9 cellular contexts compared by ENCODE assay signal in genomic region chr14:23120405-23121251, GRCh38. TPM values are rescaled to one million over a fixed set of nuclear protein-coding genes. Genes with fewer than 3 reads are reported as not detected.
A peak's percentile ranks its signal among the peaks of the same experiment; 100 is the strongest.
DNase-seq lines count a peak whose midpoint lies in the region; ATAC-seq and TF ChIP-seq lines count a peak whose summit lies in the region.
"Had no signal": no experiment of that assay in that cellular context is flagged by ENCODE, and none has a peak within 500 bp of the region (broad histone marks: within the 10 kb centered on the region; RNA-seq: fewer than 3 reads in every experiment).

No MANE protein-coding gene starts in this region.

- peaks cover 61% of the 10 kb centered on the region for H3K4me1 Mint-ChIP-seq in CD4-positive, alpha-beta T cell (ENCODE audit: low read depth)

- peak; percentile 99 for TF ChIP-seq CTCF in CD4-positive, alpha-beta T cell (IDR thresholded peaks at IDR 0.05)
- peak; percentile 100; the same call in 1 of the 2 replicates for TF ChIP-seq CTCF in IMR-90 (conservative IDR thresholded peaks at IDR 0.05; ENCODE audit: low read depth, low read length)

- peak overlapping the region; percentile 94 for H3K27ac Mint-ChIP-seq in CD4-positive, alpha-beta T cell

- intact Hi-C loops in CD4-positive, alpha-beta T cell (cut with DNase I, micrococcal nuclease) = loop anchor here (1.0 to 5.0 kb wide), 6 partner anchors 25 to 260 kb away; partner anchors contain the start of genes ACIN1 (in 1 of the 2), C14orf119 (in 1 of the 2) and PPP1R3E (in 1 of the 2)
- intact Hi-C loops in IMR-90 (cut with micrococcal nuclease) = loop anchor here (1.0 to 2.0 kb wide), 3 partner anchors 34 to 180 kb away; no protein-coding TSS in a partner anchor

- no peak overlapping the region for H4K5ac ChIP-seq in IMR-90 (ENCODE audit: low read depth, low read length)

- H3K27ac ChIP-seq in CD4-positive, alpha-beta T cell (ENCODE audit: low read depth, low read length) = peak overlapping the region; percentile 51
- H3K27ac ChIP-seq in IMR-90 (ENCODE audit: insufficient read depth, low read length) = no peak overlapping the region
- H3K27ac ChIP-seq in effector memory CD4-positive, alpha-beta T cell (ENCODE audit: insufficient read depth, low read length, poor library complexity, severe bottlenecking) = peak overlapping the region; percentile 53
- H3K27ac ChIP-seq in mesenchymal stem cell (ENCODE audit: low read length, poor library complexity, severe bottlenecking) = peak overlapping the region; percentile 68

- H3K4me3 ChIP-seq in IMR-90 (ENCODE audit: insufficient read depth, low read depth, low read length) = no peak overlapping the region
- H3K4me3 ChIP-seq in effector memory CD4-positive, alpha-beta T cell (ENCODE audit: insufficient read depth, low read depth, low read length, poor library complexity, severe bottlenecking) = no peak overlapping the region
- no peak overlapping the region for H3K4me3 ChIP-seq in mesenchymal stem cell (ENCODE audit: insufficient read depth in 1 of 2, low read depth in 1 of 2, low read length in 2 of 2)

- peak overlapping the region; percentile 66; the same call in 1 of the 2 replicates for H2BK20ac ChIP-seq in IMR-90 (ENCODE audit: low read depth, low read length)

- no peaks in the 10 kb centered on the region for H3K9me3 ChIP-seq in CD4-positive, alpha-beta T cell (ENCODE audit: control insufficient read depth, low read length)
- no peaks in the 10 kb centered on the region for H3K9me3 ChIP-seq in IMR-90 (ENCODE audit: control insufficient read depth, insufficient read depth, low read length)
- no peaks in the 10 kb centered on the region for H3K9me3 ChIP-seq in effector memory CD4-positive, alpha-beta T cell (ENCODE audit: control insufficient read depth, low read length)
- no peaks in the 10 kb centered on the region for H3K9me3 ChIP-seq in mesenchymal stem cell (ENCODE audit: control insufficient read depth, low read length)

- WGBS in IMR-90 (ENCODE audit: extremely low coverage in 2 of 2, insufficient read length in 1 of 2), 2 experiments = 0% methylated on average over 1 of the region's 9 CpGs; no CpG with 5 or more reads in 1 of the 2 experiments
- under 1% methylated on average over 7 of the region's 9 CpGs for WGBS in mesenchymal stem cell

- H2BK12ac ChIP-seq in mesenchymal stem cell (ENCODE audit: low read length in 2 of 2) = no peak overlapping the region

- H3K27me3 ChIP-seq in CD4-positive, alpha-beta T cell (ENCODE audit: control insufficient read depth, insufficient read depth, low read length) = no peaks in the 10 kb centered on the region
- H3K27me3 ChIP-seq in IMR-90 (ENCODE audit: control insufficient read depth, insufficient read depth, low read length) = no peaks in the 10 kb centered on the region; the same call in 1 of the 2 replicates
- H3K27me3 ChIP-seq in effector memory CD4-positive, alpha-beta T cell (replicated peaks; ENCODE audit: control insufficient read depth, insufficient read depth, low read length, poor library complexity, severe bottlenecking) = no peaks in the 10 kb centered on the region
- no peaks in the 10 kb centered on the region for H3K27me3 ChIP-seq in mesenchymal stem cell (ENCODE audit: control insufficient read depth in 1 of 2, insufficient read depth in 1 of 2, low read length in 2 of 2)

- H3K23ac ChIP-seq in IMR-90 (ENCODE audit: low read depth, low read length) (no peak overlapping the region), mesenchymal stem cell (ENCODE audit: low read length in 2 of 2) (no peak overlapping the region)

- no peaks in the 10 kb centered on the region for H3K27me3 Mint-ChIP-seq in CD4-positive, alpha-beta T cell

- no peaks in the 10 kb centered on the region for H3K36me3 ChIP-seq in IMR-90 (ENCODE audit: control insufficient read depth, insufficient read depth, low read length)
- H3K36me3 ChIP-seq in effector memory CD4-positive, alpha-beta T cell (ENCODE audit: control insufficient read depth, insufficient read depth, low read length) = no peaks in the 10 kb centered on the region
- H3K36me3 ChIP-seq in mesenchymal stem cell (ENCODE audit: control insufficient read depth in 1 of 2, insufficient read depth in 2 of 2, low read depth in 1 of 2, low read length in 2 of 2) = no peaks in the 10 kb centered on the region

- POLR2A ChIA-PET in CD4-positive, alpha-beta T cell (lab: Charles Lee) = interaction anchor here (0.6 to 6.1 kb wide), 13 partner anchors 21 to 201 kb away, joined by 3 to 135 read pairs (median 4); partner anchors contain the start of genes ACIN1, C14orf119, PABPN1 and PPP1R3E
- POLR2A ChIA-PET in IMR-90 (lab: Charles Lee; ENCODE audit: unreplicated experiment) = interaction anchor here (0.6 kb wide), 1 partner anchor 69 kb away, joined by 3 read pairs; no protein-coding TSS in a partner anchor

- H2BK15ac ChIP-seq in IMR-90 (ENCODE audit: low read depth, low read length) = 0 out of 3 replicates have a peak overlapping the region, but pooled peaks have one; percentile 63
- H2BK15ac ChIP-seq in mesenchymal stem cell (ENCODE audit: low read depth, poor library complexity, severe bottlenecking) = no peak overlapping the region

- H2AK5ac ChIP-seq in IMR-90 (ENCODE audit: low read depth, low read length) (peak overlapping the region; percentile 81; the same call in 1 of the 2 replicates), mesenchymal stem cell (ENCODE audit: low read length, severe bottlenecking) (no peak overlapping the region)

- ATAC-seq in CD4-positive, alpha-beta T cell (ENCODE audit: poor library complexity) = peak; percentile 61
- ATAC-seq in GM21360 (IDR thresholded peaks at IDR 0.05; ENCODE audit: unreplicated experiment) (peak; percentile 66), IMR-90 (ENCODE audit: low read depth) (peak; percentile 97)

- in situ Hi-C loops in IMR-90 (cut with MboI; ENCODE audit: low sequenced_read_pairs) = no loop called here

- H2BK120ac ChIP-seq in IMR-90 (ENCODE audit: low read depth, low read length) = peak overlapping the region; percentile 40; the same call in 1 of the 2 replicates
- H2BK120ac ChIP-seq in mesenchymal stem cell (ENCODE audit: low read depth, low read length) = no peak overlapping the region

- no peak overlapping the region for H2BK5ac ChIP-seq in IMR-90 (ENCODE audit: low read depth, low read length, poor library complexity, severe bottlenecking)
- no peak overlapping the region for H2BK5ac ChIP-seq in mesenchymal stem cell (ENCODE audit: low read depth, low read length, poor library complexity, severe bottlenecking)

- peaks cover 9% of the 10 kb centered on the region for H3K9me1 ChIP-seq in IMR-90 (ENCODE audit: insufficient read depth, low read length)

- CTCF ChIA-PET in CD4-positive, alpha-beta T cell (lab: Charles Lee) = interaction anchor here (0.6 to 2.9 kb wide), 27 partner anchors 9 to 259 kb away, joined by 3 to 32 read pairs (median 4); partner anchors contain the start of genes ACIN1, C14orf119, CDH24 and PPP1R3E
- CTCF ChIA-PET in IMR-90 (lab: Yijun Ruan, JAX) = interaction anchor here (0.6 to 2.7 kb wide), 27 partner anchors 10 to 186 kb away, joined by 3 to 76 read pairs (median 4); partner anchors contain the start of genes ACIN1, BCL2L2, C14orf119 and SLC7A8

- H3K9ac ChIP-seq in IMR-90 (ENCODE audit: low read depth, low read length) = no peak overlapping the region
- H3K9ac ChIP-seq in mesenchymal stem cell (ENCODE audit: low read length) = peak overlapping the region; percentile 48

- peak; percentile 53; the same call in 1 of the 2 replicates for TF ChIP-seq POLR2A in IMR-90 (IDR thresholded peaks at IDR 0.05; ENCODE audit: low read depth, low read length)

- H3K14ac ChIP-seq in IMR-90 (replicated peaks; ENCODE audit: low read depth, low read length) (no peak overlapping the region), mesenchymal stem cell (ENCODE audit: low read length in 2 of 2) (no peak overlapping the region)

- peaks cover 0 to 3% of the 10 kb centered on the region in 2 experiments; a peak in 1 of 4 replicates for H3K79me1 ChIP-seq in IMR-90 (ENCODE audit: low read depth in 1 of 2, low read length in 2 of 2)
- H3K79me1 ChIP-seq in mesenchymal stem cell (replicated peaks; ENCODE audit: low read length, poor library complexity, severe bottlenecking) = no peaks in the 10 kb centered on the region

- no TSS peak for BruUV-seq in IMR-90 (replicated peaks; lab: Mats Ljungman, UMichigan)

- H3K4ac ChIP-seq in IMR-90 (ENCODE audit: low read depth, low read length) (peak overlapping the region; percentile 72), mesenchymal stem cell (ENCODE audit: low read depth in 1 of 2, low read length in 2 of 2) (no peak overlapping the region)

- H3K4me3 Mint-ChIP-seq in CD4-positive, alpha-beta T cell = peak overlapping the region; percentile 80

- H3K4me1 ChIP-seq in IMR-90 (ENCODE audit: control insufficient read depth, insufficient read depth, low read length) = peaks cover 5% of the 10 kb centered on the region
- H3K4me1 ChIP-seq in effector memory CD4-positive, alpha-beta T cell (ENCODE audit: control insufficient read depth, insufficient read depth, low read length, poor library complexity, severe bottlenecking) = peaks cover 44% of the 10 kb centered on the region
- H3K4me1 ChIP-seq in mesenchymal stem cell (ENCODE audit: control insufficient read depth, insufficient read depth, low read depth, low read length) = peaks cover 12% of the 10 kb centered on the region

- peak overlapping the region; percentile 70 for H2AK9ac ChIP-seq in IMR-90 (replicated peaks; ENCODE audit: low read depth, low read length, poor library complexity)

- peak; percentile 63 to 75 (median 71) for DNase-seq in CD4-positive, alpha-beta T cell
- DNase-seq in IMR-90 (peak; percentile 82), NOMO-1 treated with dmso at 0.1 percent for 144 hours (lab: John Stamatoyannopoulos, UW; ENCODE audit: unreplicated experiment) (peak; percentile 68), mesenchymal stem cell (peak; percentile 85)
- DNase-seq in activated CD8-positive, alpha-beta memory T cell treated with anti-CD3 and anti-CD28 coated beads for 48 hours (ENCODE audit: low read depth in 2 of 3, low spot score in 2 of 3) = peak; percentile 42 to 72 (median 59)
- DNase-seq in effector memory CD4-positive, alpha-beta T cell = peak; percentile 63 to 76 (median 67)
- DNase-seq in stimulated activated CD8-positive, alpha-beta memory T cell treated with anti-CD3 and anti-CD28 coated beads, Interleukin-15, amount 100 ng/mL, for 24 hours (ENCODE audit: low read depth) = peak; percentile 39

- no peak overlapping the region for H3K4me2 ChIP-seq in IMR-90 (ENCODE audit: low read depth, low read length)
- no peak overlapping the region for H3K4me2 ChIP-seq in mesenchymal stem cell (ENCODE audit: low read length, poor library complexity, severe bottlenecking)

- TF ChIP-seq RAD21 in IMR-90 (IDR thresholded peaks at IDR 0.05; ENCODE audit: low read length) = peak; percentile 100

- no peaks in the 10 kb centered on the region for H4K20me1 ChIP-seq in IMR-90 (ENCODE audit: insufficient read depth, low read length)

- no peak overlapping the region for H3K18ac ChIP-seq in IMR-90 (ENCODE audit: low read depth, low read length)
- H3K18ac ChIP-seq in mesenchymal stem cell (ENCODE audit: low read depth in 1 of 2, low read length in 2 of 2) = no peak overlapping the region

- H4K8ac ChIP-seq in IMR-90 (ENCODE audit: low read depth in 2 of 2, low read length in 2 of 2) (peak overlapping the region in 1 of 2 experiments; percentile 74; a peak in 3 of 4 replicates), mesenchymal stem cell (ENCODE audit: low read length) (no peak overlapping the region)

- no peaks in the 10 kb centered on the region for H3K9me3 Mint-ChIP-seq in CD4-positive, alpha-beta T cell

- no peaks in the 10 kb centered on the region for H3K36me3 Mint-ChIP-seq in CD4-positive, alpha-beta T cell (ENCODE audit: low read depth)

- no peak overlapping the region for H4K91ac ChIP-seq in IMR-90 (ENCODE audit: insufficient read depth, low read depth, low read length)
- H4K91ac ChIP-seq in mesenchymal stem cell (ENCODE audit: low read length) = no peak overlapping the region

- dilution Hi-C loops in IMR-90 (cut with HindIII; ENCODE audit: low sequenced_read_pairs, unreplicated experiment) = no loop called here

- peak overlapping the region; percentile 76 for H2AFZ ChIP-seq in IMR-90 (replicated peaks; ENCODE audit: low read length, poor library complexity)
- H2AFZ ChIP-seq in mesenchymal stem cell (ENCODE audit: low read depth, low read length) = no peak overlapping the region

- no peak overlapping the region for H3K56ac ChIP-seq in IMR-90 (ENCODE audit: extremely low read depth, insufficient read depth, low read length)

RNA-seq across cellular contexts. Expression of gene CEBPE, which starts 1.6 kb away (rescaled TPM):
- not detected for total RNA-seq in CD4-positive, alpha-beta T cell
- not detected in 2 replicates for total RNA-seq in IMR-90 (2012; rRNA removed)
- 0.05 TPM in 1 of 2 replicates, not detected in the other for polyA plus RNA-seq in IMR-90 (2012; rRNA removed)
- polyA plus RNA-seq in IMR-90 (2012; cell fraction: cytosol; rRNA removed) = not detected in 2 replicates
- not detected in 2 replicates for polyA plus RNA-seq in IMR-90 (2012; cell fraction: nucleus; rRNA removed; ENCODE audit: low replicate concordance)
- polyA plus RNA-seq in mesenchymal stem cell (2013, experiment 1 of 2) = not detected
- polyA plus RNA-seq in mesenchymal stem cell (2013, experiment 2 of 2) = not detected

RNA-seq across cellular contexts. Expression of gene CIROP, which starts 15.8 kb away (rescaled TPM):
- not detected for total RNA-seq in CD4-positive, alpha-beta T cell
- 0.28 and 0.36 TPM in 2 replicates for total RNA-seq in IMR-90 (2012; rRNA removed)
- 0.31 and 0.37 TPM in 2 replicates for polyA plus RNA-seq in IMR-90 (2012; rRNA removed)
- 0.23 and 0.43 TPM in 2 replicates for polyA plus RNA-seq in IMR-90 (2012; cell fraction: cytosol; rRNA removed)
- 1.3 and 1.8 TPM in 2 replicates for polyA plus RNA-seq in IMR-90 (2012; cell fraction: nucleus; rRNA removed; ENCODE audit: low replicate concordance)
- not detected for polyA plus RNA-seq in mesenchymal stem cell (2013, experiment 1 of 2)
- not detected for polyA plus RNA-seq in mesenchymal stem cell (2013, experiment 2 of 2)
- total RNA-seq: T-helper 2 cell treated with Interferon-gamma antibody and Interleukin-4, amounts not matched to agents 100 ng/mL and 5 ng/mL, for 36 hours had no signal

RNA-seq across cellular contexts. Expression of gene C14orf119, which starts 25.3 kb away (rescaled TPM):
- 1 to 10 TPM; 3.1 to 3.9 TPM for total RNA-seq in CD4-positive, alpha-beta T cell
- total RNA-seq in IMR-90 (2012; rRNA removed) = 61.9 and 83.7 TPM in 2 replicates
- 74.0 and 86.3 TPM in 2 replicates for polyA plus RNA-seq in IMR-90 (2012; rRNA removed)
- polyA plus RNA-seq in IMR-90 (2012; cell fraction: cytosol; rRNA removed) = 36.7 and 38.7 TPM in 2 replicates
- polyA plus RNA-seq in IMR-90 (2012; cell fraction: nucleus; rRNA removed; ENCODE audit: low replicate concordance) = 13.9 and 46.2 TPM in 2 replicates
- polyA plus RNA-seq in mesenchymal stem cell (2013, experiment 1 of 2) = 50.4 TPM
- 51.9 TPM for polyA plus RNA-seq in mesenchymal stem cell (2013, experiment 2 of 2)

RNA-seq across cellular contexts. Expression of gene ACIN1, which starts 25.7 kb away (rescaled TPM):
- 100 to 1,000 TPM; 282 to 288 TPM for total RNA-seq in CD4-positive, alpha-beta T cell
- 71.9 and 73.8 TPM in 2 replicates for total RNA-seq in IMR-90 (2012; rRNA removed)
- 167 and 185 TPM in 2 replicates for polyA plus RNA-seq in IMR-90 (2012; rRNA removed)
- 47.0 and 54.1 TPM in 2 replicates for polyA plus RNA-seq in IMR-90 (2012; cell fraction: cytosol; rRNA removed)
- polyA plus RNA-seq in IMR-90 (2012; cell fraction: nucleus; rRNA removed; ENCODE audit: low replicate concordance) = 631 and 1,195 TPM in 2 replicates
- polyA plus RNA-seq in mesenchymal stem cell (2013, experiment 1 of 2) = 96.0 TPM
- polyA plus RNA-seq in mesenchymal stem cell (2013, experiment 2 of 2) = 87.5 TPM

Comparison
In these comparisons a context has a peak if more than half of its experiments do, and no peak if none do; other contexts are left out.
1. RNA of gene C14orf119, which starts 25.3 kb away (total RNA-seq): 61.9 to 83.7 TPM in IMR-90; 3.1 to 3.9 TPM in CD4-positive, alpha-beta T cell; every median in the first group is over 10 times any median in the second.
2. Peak in every context shown above with its lines, with median percentiles within 50 percentile points of each other: ATAC-seq and DNase-seq.